In the genomic region with DNA sequence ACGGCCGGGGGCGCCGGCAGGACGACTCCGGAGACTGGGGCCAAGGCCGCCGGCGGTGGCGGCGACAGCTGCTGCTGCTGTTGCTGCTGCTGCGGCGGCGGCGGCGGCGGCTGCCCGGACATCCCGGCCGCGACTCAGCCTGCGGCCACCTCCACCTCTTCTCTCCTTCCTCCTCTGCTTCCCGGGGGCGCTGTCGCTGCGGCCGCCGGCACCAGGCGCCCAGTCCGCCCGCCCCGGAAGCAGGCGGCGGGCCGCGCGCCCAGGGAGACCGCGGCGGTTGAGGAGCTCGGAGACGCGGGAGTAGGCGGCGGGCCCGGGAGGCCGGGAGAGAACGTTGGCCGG, we compare ENCODE assay signal across 8 cellular contexts. TPM values are rescaled to one million over a fixed set of nuclear protein-coding genes. Genes with fewer than 3 reads are reported as not detected.
DNase-seq lines count a peak whose midpoint lies in the region; ATAC-seq and TF ChIP-seq lines count a peak whose summit lies in the region.

No MANE protein-coding gene starts in this region.

- peak overlapping the region; percentile 58 for H3K4me3 Mint-ChIP-seq in activated CD8-positive, alpha-beta T cell treated with anti-CD3 and anti-CD28 coated beads for 36 hours

- H3K36me3 Mint-ChIP-seq in activated CD8-positive, alpha-beta T cell treated with anti-CD3 and anti-CD28 coated beads for 36 hours (ENCODE audit: low read depth) = peaks cover 25% of the 10 kb centered on the region

- POLR2A ChIA-PET in activated CD8-positive, alpha-beta T cell treated with anti-CD3 and anti-CD28 coated beads for 36 hours (lab: Charles Lee) = interaction anchor here (0.8 to 3.9 kb wide), 19 partner anchors 10 to 383 kb away, joined by 3 to 26 read pairs (median 4); a partner anchor contains a TSS

- peak overlapping the region; percentile 48 for H3K4me3 ChIP-seq in GM12875 (ENCODE audit: low read depth, low read length)
- peak overlapping the region; percentile 67 for H3K4me3 ChIP-seq in Karpas-422 (ENCODE audit: low read length)
- H3K4me3 ChIP-seq in heart right ventricle = peak overlapping the region; percentile 29 to 88 (median 82)
- H3K4me3 ChIP-seq in smooth muscle cell = peak overlapping the region; percentile 99

- TF ChIP-seq CTCF in GM12875 (IDR thresholded peaks at IDR 0.05; ENCODE audit: borderline replicate concordance, insufficient read depth, low read depth, low read length) = 0 out of 2 replicates have a peak, but pooled peaks have one; percentile 20
- no peak for TF ChIP-seq CTCF in activated CD8-positive, alpha-beta T cell treated with anti-CD3 and anti-CD28 coated beads for 36 hours (IDR thresholded peaks at IDR 0.05)
- TF ChIP-seq CTCF in heart right ventricle (IDR thresholded peaks at IDR 0.05) = peak in 3 of 9 donors; percentile 19 to 50 (median 47)
- TF ChIP-seq CTCF in smooth muscle cell (IDR thresholded peaks at IDR 0.05; ENCODE audit: borderline replicate concordance, insufficient read depth, poor library complexity, severe bottlenecking) = no peak

- peak; percentile 84 for DNase-seq in Karpas-422
- DNase-seq in activated CD8-positive, alpha-beta T cell treated with anti-CD3 and anti-CD28 coated beads for 36 hours = peak; percentile 74
- DNase-seq in heart right ventricle = no peak
- no peak for DNase-seq in smooth muscle cell (lab: John Stamatoyannopoulos, UW; ENCODE audit: unreplicated experiment)
- DNase-seq in activated CD4-positive, alpha-beta T cell treated with anti-CD3 and anti-CD28 coated beads for 1 hour = no peak
- DNase-seq in GDM1 (lab: John Stamatoyannopoulos, UW) = no peak

- peaks cover 46% of the 10 kb centered on the region for H3K4me1 Mint-ChIP-seq in activated CD8-positive, alpha-beta T cell treated with anti-CD3 and anti-CD28 coated beads for 36 hours (ENCODE audit: low read depth)

- peak overlapping the region; percentile 75 for H3K9ac ChIP-seq in Karpas-422 (ENCODE audit: low read length)
- H3K9ac ChIP-seq in smooth muscle cell (ENCODE audit: low read depth) = peak overlapping the region; percentile 70

- H3K27me3 ChIP-seq in Karpas-422 (ENCODE audit: low read length) (no peaks in the 10 kb centered on the region), heart right ventricle (no peaks in the 10 kb centered on the region), smooth muscle cell (ENCODE audit: low read depth) (no peaks in the 10 kb centered on the region)

- H3K79me2 ChIP-seq in Karpas-422 (ENCODE audit: low read length) (peaks cover 40% of the 10 kb centered on the region), smooth muscle cell (ENCODE audit: low read depth) (peaks cover 45% of the 10 kb centered on the region)

- H3K9me3 ChIP-seq in Karpas-422 (ENCODE audit: low read length) (no peaks in the 10 kb centered on the region), heart right ventricle (no peaks in the 10 kb centered on the region), smooth muscle cell (replicated peaks; ENCODE audit: low read depth) (no peaks in the 10 kb centered on the region)

- CTCF ChIA-PET in activated CD8-positive, alpha-beta T cell treated with anti-CD3 and anti-CD28 coated beads for 36 hours (lab: Charles Lee) = interaction anchor here (0.7 to 3.2 kb wide), 7 partner anchors 16 to 121 kb away, joined by 3 to 16 read pairs (median 5); a partner anchor contains a TSS

- no peaks in the 10 kb centered on the region for H3K9me2 ChIP-seq in Karpas-422 (replicated peaks; ENCODE audit: insufficient read depth, low read length)

- H3K27me3 Mint-ChIP-seq in activated CD8-positive, alpha-beta T cell treated with anti-CD3 and anti-CD28 coated beads for 36 hours = no peaks in the 10 kb centered on the region

- H3F3A ChIP-seq in smooth muscle cell (ENCODE audit: low read depth) = peaks cover 6% of the 10 kb centered on the region

- H4K20me1 ChIP-seq in Karpas-422 (ENCODE audit: insufficient read depth, low read depth, low read length) (peaks cover 39% of the 10 kb centered on the region), smooth muscle cell (ENCODE audit: low read depth) (peaks cover 41% of the 10 kb centered on the region)

- H2AFZ ChIP-seq in Karpas-422 (ENCODE audit: low read length) (no peak overlapping the region), smooth muscle cell (ENCODE audit: low read depth) (no peak overlapping the region)

- intact Hi-C loops in activated CD8-positive, alpha-beta T cell treated with anti-CD3 and anti-CD28 coated beads for 36 hours (cut with micrococcal nuclease) = no loop called here
- intact Hi-C loops in heart right ventricle (cut with DNase I) = loop anchor here in 9 of 10 donors (2.0 to 10.0 kb wide), 10 partner anchors 51 to 103 kb away; a partner anchor contains a TSS

- H3K27ac ChIP-seq in Karpas-422 (ENCODE audit: low read length) = no peak overlapping the region
- H3K27ac ChIP-seq in heart right ventricle = peak overlapping the region; percentile 88 to 96 (median 93)
- H3K27ac ChIP-seq in smooth muscle cell (ENCODE audit: low read depth) = peak overlapping the region; percentile 76

- H3K4me1 ChIP-seq in Karpas-422 (ENCODE audit: low read length) (peaks cover 33% of the 10 kb centered on the region), heart right ventricle (peaks cover 0 to 43% (median 36%) of the 10 kb centered on the region in 9 donors), smooth muscle cell (ENCODE audit: low read depth) (peaks cover 30% of the 10 kb centered on the region)

- no peaks in the 10 kb centered on the region for H3K36me3 ChIP-seq in Karpas-422 (ENCODE audit: insufficient read depth, low read length)
- no peaks in the 10 kb centered on the region for H3K36me3 ChIP-seq in heart right ventricle
- H3K36me3 ChIP-seq in smooth muscle cell (ENCODE audit: low read depth) = no peaks in the 10 kb centered on the region

- H3K4me2 ChIP-seq in Karpas-422 (ENCODE audit: low read depth, low read length, poor library complexity, severe bottlenecking) (peak overlapping the region; percentile 39), smooth muscle cell (peak overlapping the region; percentile 77)

- peaks cover 9% of the 10 kb centered on the region for H3K9me3 Mint-ChIP-seq in activated CD8-positive, alpha-beta T cell treated with anti-CD3 and anti-CD28 coated beads for 36 hours

- ATAC-seq in GM21737 (IDR thresholded peaks at IDR 0.05; ENCODE audit: unreplicated experiment) (peak; percentile 50), heart right ventricle (peak in 2 of 8 donors; percentile 41 to 53)
- peak; percentile 43 for ATAC-seq in activated CD8-positive, alpha-beta T cell treated with anti-CD3 and anti-CD28 coated beads for 36 hours

- H3K27ac Mint-ChIP-seq in activated CD8-positive, alpha-beta T cell treated with anti-CD3 and anti-CD28 coated beads for 36 hours = peak overlapping the region; percentile 52

- 0 to 1% methylated on average over 45 to 49 of the region's 49 CpGs for WGBS in heart right ventricle, 2 donors
- WGBS in smooth muscle cell (ENCODE audit: low lambda C conversion rate) = 0% methylated on average over 14 of the region's 49 CpGs

RNA-seq across cellular contexts. Expression of a gene that starts 0.3 kb away (rescaled TPM):
- total RNA-seq in Karpas-422 (2014; rRNA removed; shearing (Covaris generic); ENCODE audit: low replicate concordance) = 14.9 and 17.5 TPM in 2 replicates
- total RNA-seq in activated CD8-positive, alpha-beta T cell treated with anti-CD3 and anti-CD28 coated beads for 36 hours = 10 to 100 TPM; 53.3 to 56.2 TPM
- 10 to 100 TPM; 29.4 to 41.6 (median 35.9) TPM for total RNA-seq in heart right ventricle
- 10 to 100 TPM; 10.0 to 17.2 TPM for polyA plus RNA-seq in heart right ventricle
- 40.9 and 50.3 TPM in 2 replicates for total RNA-seq in smooth muscle cell
- polyA plus RNA-seq in smooth muscle cell = 26.9 and 29.5 TPM in 2 replicates

Comparison
In these comparisons a context has a peak if more than half of its experiments do, and no peak if none do; other contexts are left out.
1. H3K4me3 ChIP-seq: peak in every context shown above with its lines; median percentile 99 in smooth muscle cell; 82 in heart right ventricle; 67 in Karpas-422; 48 in GM12875.
2. DNase-seq: peak in Karpas-422 (single experiment) and activated CD8-positive, alpha-beta T cell treated with anti-CD3 and anti-CD28 coated beads for 36 hours (single experiment); none in heart right ventricle (0 of 2), smooth muscle cell (single experiment), activated CD4-positive, alpha-beta T cell treated with anti-CD3 and anti-CD28 coated beads for 1 hour (single experiment) and GDM1 (single experiment).